Comparison of ENCODE assay signal across 28 cellular contexts in the genomic region with DNA sequence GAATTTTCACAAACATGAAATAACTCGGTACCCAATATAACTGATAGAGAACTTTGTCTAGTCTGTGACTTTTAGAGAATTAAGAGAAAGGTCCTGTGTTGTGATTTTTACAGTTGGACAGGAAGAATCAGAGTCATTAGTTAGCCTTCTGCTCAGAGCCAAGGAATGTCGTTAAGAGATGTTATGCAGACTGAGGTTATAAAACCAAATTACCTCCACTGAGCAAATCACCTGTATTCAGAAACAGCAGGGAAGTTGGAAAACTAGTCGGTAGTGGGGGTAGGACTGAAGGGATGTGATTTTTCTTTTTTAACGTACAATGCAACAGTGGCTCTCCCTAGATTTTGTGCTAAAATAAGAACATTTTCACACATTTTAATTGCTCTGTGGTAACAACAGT.
"Had no signal": no experiment of that assay in that cellular context is flagged by ENCODE, and none has a peak within 500 bp of the region (broad histone marks: within the 10 kb centered on the region; RNA-seq: fewer than 3 reads in every experiment).

No MANE protein-coding gene starts in this region.

- H3K36me3 ChIP-seq: uterus had no signal

- H3K9me3 ChIP-seq: testis, uterus had no signal

- H3K27ac Mint-ChIP-seq: activated CD8-positive, alpha-beta memory T cell treated with anti-CD3 and anti-CD28 coated beads, Interleukin-2, amount 10 ng/mL, durations not matched to agents 7 days and 5 days; activated CD8-positive, alpha-beta T cell treated with anti-CD3 and anti-CD28 coated beads for 36 hours; endodermal cell; nephron progenitor cell had no signal

- FAIRE-seq: colon, small intestine had no signal

- ATAC-seq: activated CD8-positive, alpha-beta memory T cell treated with anti-CD3 and anti-CD28 coated beads, Interleukin-2, amount 10 ng/mL, durations not matched to agents 7 days and 5 days; activated CD8-positive, alpha-beta T cell treated with anti-CD3 and anti-CD28 coated beads for 36 hours; sciatic nerve had no signal

- DNase-seq: activated CD4-positive, alpha-beta T cell treated with anti-CD3 and anti-CD28 coated beads, Interleukin-2, amount 10 ng/mL, durations not matched to agents 7 days and 5 days; activated CD4-positive, CD25-positive, alpha-beta regulatory T cell treated with anti-CD3 and anti-CD28 coated beads, Interleukin-2, amount 50 U/mL, for 72 hours; activated CD8-positive, alpha-beta memory T cell treated with anti-CD3 and anti-CD28 coated beads, Interleukin-2, amount 10 ng/mL, durations not matched to agents 7 days and 5 days; activated CD8-positive, alpha-beta T cell treated with anti-CD3 and anti-CD28 coated beads for 36 hours; activated gamma-delta T cell treated with Interleukin-2 at 50 U/mL for 16 hours; activated T-cell treated with anti-CD3 and anti-CD28 coated beads for 4 hours; anterior cingulate cortex; brain microvascular endothelial cell; central memory CD4-positive, alpha-beta T cell; endodermal cell; foreskin fibroblast; immature natural killer cell; left ventricle myocardium inferior; midbrain; nephron progenitor cell; nucleus accumbens; small intestine; stimulated activated CD4-positive, alpha-beta T cell treated with anti-CD3 and anti-CD28 coated beads, Interleukin-15, amount 100 ng/mL, for 24 hours; stimulated activated naive CD4-positive, alpha-beta T cell; testis; trophoblast cell; uterus had no signal

- H3K4me1 Mint-ChIP-seq: nephron progenitor cell had no signal

- H3K27me3 Mint-ChIP-seq: activated CD4-positive, alpha-beta T cell treated with anti-CD3 and anti-CD28 coated beads, Interleukin-2, amount 10 ng/mL, durations not matched to agents 7 days and 5 days; activated CD8-positive, alpha-beta memory T cell treated with anti-CD3 and anti-CD28 coated beads, Interleukin-2, amount 10 ng/mL, durations not matched to agents 7 days and 5 days; activated CD8-positive, alpha-beta T cell treated with anti-CD3 and anti-CD28 coated beads for 36 hours; activated naive CD4-positive, alpha-beta T cell treated with anti-CD3 and anti-CD28 coated beads, Interleukin-2, amount 50 U/mL, for 24 hours had no signal

- H3K4me1 ChIP-seq: testis, uterus had no signal

- H3K27ac ChIP-seq: brain microvascular endothelial cell, epithelial cell of prostate, left ventricle myocardium inferior, testis, uterus, VCaP had no signal

- H3K27me3 ChIP-seq: brain microvascular endothelial cell, testis, uterus had no signal

- H3K4me3 Mint-ChIP-seq: activated CD4-positive, alpha-beta T cell treated with anti-CD3 and anti-CD28 coated beads, Interleukin-2, amount 10 ng/mL, durations not matched to agents 7 days and 5 days; activated CD8-positive, alpha-beta memory T cell treated with anti-CD3 and anti-CD28 coated beads, Interleukin-2, amount 10 ng/mL, durations not matched to agents 7 days and 5 days; activated CD8-positive, alpha-beta T cell treated with anti-CD3 and anti-CD28 coated beads for 36 hours; activated naive CD4-positive, alpha-beta T cell treated with anti-CD3 and anti-CD28 coated beads, Interleukin-2, amount 50 U/mL, for 24 hours; endodermal cell; immature natural killer cell; nephron progenitor cell; T-helper 2 cell treated with Interferon-gamma antibody and Interleukin-4, amounts not matched to agents 5 μg/mL and 100 μg/mL, for 36 hours had no signal

- H3K4me3 ChIP-seq: left ventricle myocardium inferior, testis, uterus had no signal

- H3K9me3 Mint-ChIP-seq: activated naive CD4-positive, alpha-beta T cell treated with anti-CD3 and anti-CD28 coated beads, Interleukin-2, amount 50 U/mL, for 24 hours had no signal
